24 cellular contexts compared by ENCODE assay signal in the genomic region with DNA sequence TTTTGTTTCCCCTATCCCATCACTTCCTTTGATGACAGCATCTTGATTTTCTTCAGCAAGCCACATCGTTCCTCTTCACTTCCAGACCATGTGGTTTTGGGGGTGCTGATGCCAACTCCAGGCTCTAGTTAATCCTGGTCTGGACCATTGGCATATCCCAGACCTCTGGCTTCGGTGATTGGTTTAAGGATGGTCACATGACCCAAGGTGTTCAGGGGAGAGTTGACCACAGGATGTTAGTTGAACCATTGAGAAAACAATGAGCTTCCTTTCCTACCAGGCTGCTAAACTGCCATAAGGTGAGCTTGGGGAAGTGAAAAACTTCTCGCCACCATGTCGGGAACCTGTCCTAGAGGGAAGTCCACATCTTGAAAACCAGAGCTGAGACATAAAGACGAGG.
"Had no signal": no experiment of that assay in that cellular context is flagged by ENCODE, and none has a peak within 500 bp of the region (broad histone marks: within the 10 kb centered on the region; RNA-seq: fewer than 3 reads in every experiment).

No MANE protein-coding gene starts in this region.

- H3K27me3 Mint-ChIP-seq: IgD-negative memory B cell had no signal

- H3K36me3 Mint-ChIP-seq: IgD-negative memory B cell, T-cell had no signal

- DNase-seq: Karpas-422, KG1, MG63, NCI-H1092, NCI-H1105 treated with DMSO at 0.1 percent for 48 hours, NCI-H1417 treated with DMSO at 0.1 percent for 48 hours, NCI-H146, NCI-H1694 treated with DMSO at 0.1 percent for 48 hours, NCI-H1930, NCI-H2081, NCI-H2171, NCI-H226, NCI-H446, NCI-H510A, NCI-H524 treated with DMSO at 0.1 percent for 48 hours, NCI-H69, NCI-H774, SHP77, SK-N-SH, SW 1271, T-cell had no signal

- H3K4me3 ChIP-seq: MG63 had no signal

- H3K27me3 ChIP-seq: MG63 had no signal

- ATAC-seq: T-cell had no signal

- H3K4me3 Mint-ChIP-seq: T-cell had no signal

- H3K27ac Mint-ChIP-seq: IgD-negative memory B cell, T-cell had no signal

- H3K36me3 ChIP-seq: MG63 had no signal

- FAIRE-seq: HTR-8/SVneo, RCC 7860 had no signal

- H3K9me3 ChIP-seq: MG63, SK-N-SH had no signal

- H3K4me1 Mint-ChIP-seq: IgD-negative memory B cell, T-cell had no signal
